ENCODE assay signal across 1 cellular context in genomic region chr15:63187589-63188226, GRCh38.
TF ChIP-seq lines count a peak whose summit lies in the region.

No MANE protein-coding gene starts in this region.

TF ChIP-seq in GM23338, 12 proteins besides CTCF, POLR2A, EP300 and RAD21 (continued from another document):
- TF ChIP-seq ZNF462 (CRISPR knock-in tag; IDR thresholded peaks at IDR 0.05) = no peak
